ENCODE assay signal across 9 cellular contexts in the genomic region with DNA sequence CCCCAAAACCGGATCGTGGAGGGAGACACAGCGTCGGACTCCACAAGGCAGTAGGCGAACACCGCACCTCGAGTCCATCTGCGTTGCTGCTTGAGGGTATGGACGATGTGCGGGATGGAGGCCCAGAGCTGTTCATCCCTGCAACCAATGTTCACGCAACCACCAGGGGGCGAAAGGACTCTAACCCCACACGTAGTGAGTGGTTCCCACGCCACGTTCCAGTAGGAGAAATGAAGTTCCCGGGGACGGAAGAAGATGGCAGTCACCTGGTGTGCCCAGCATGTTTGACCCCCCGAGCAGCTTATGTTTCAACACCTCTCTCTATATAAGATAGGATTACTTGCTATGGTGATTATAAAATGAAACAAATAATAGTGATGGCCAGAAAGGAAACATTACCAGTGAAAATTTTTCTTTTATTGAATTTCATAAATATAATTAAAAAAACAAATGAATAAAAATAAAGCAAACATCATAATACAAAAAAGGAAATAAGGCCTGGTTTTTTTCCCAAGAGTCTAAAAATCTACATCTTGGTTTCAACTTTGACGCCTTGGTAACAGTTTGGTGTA.
DNase-seq lines count a peak whose midpoint lies in the region; ATAC-seq and TF ChIP-seq lines count a peak whose summit lies in the region.
"Had no signal": no experiment of that assay in that cellular context is flagged by ENCODE, and none has a peak within 500 bp of the region (broad histone marks: within the 10 kb centered on the region; RNA-seq: fewer than 3 reads in every experiment).

No MANE protein-coding gene starts in this region.

- 38 to 50% (median 39%) methylated on average over 19 of the region's 19 CpGs for whole genome bisulfite sequencing in heart left ventricle, 4 donors

- H3K36me3 Mint-ChIP-seq in Caco-2 (ENCODE audit: insufficient read depth, unreplicated experiment): peaks cover 5% of the 10 kb centered on the region
- H3K36me3 Mint-ChIP-seq in activated naive CD8-positive, alpha-beta T cell treated with anti-CD3 and anti-CD28 coated beads, Interleukin-2, amount 50 U/mL, for 24 hours (ENCODE audit: low read depth): no peaks in the 10 kb centered on the region

- intact Hi-C loops in Caco-2 (cut with micrococcal nuclease; ENCODE audit: unreplicated experiment) (loop anchor here (1.0 to 10.0 kb wide), 5 partner anchors 35 to 609 kb away; no protein-coding TSS in a partner anchor), heart left ventricle (cut with DNase I) (loop anchor here (1.0 to 10.0 kb wide), 13 partner anchors 359 to 611 kb away; partner anchors contain the start of gene AGAP1 (in 2 of the 10))

- H3K4me1 Mint-ChIP-seq in Caco-2 (ENCODE audit: low read depth, unreplicated experiment): peaks cover 3% of the 10 kb centered on the region
- H3K4me1 Mint-ChIP-seq in activated naive CD8-positive, alpha-beta T cell treated with anti-CD3 and anti-CD28 coated beads, Interleukin-2, amount 50 U/mL, for 24 hours: no peaks in the 10 kb centered on the region

- H3K27ac Mint-ChIP-seq in Caco-2 (ENCODE audit: unreplicated experiment): no peak overlapping the region
- no peak overlapping the region for H3K27ac Mint-ChIP-seq in activated naive CD8-positive, alpha-beta T cell treated with anti-CD3 and anti-CD28 coated beads, Interleukin-2, amount 50 U/mL, for 24 hours
- H3K27ac Mint-ChIP-seq: T-helper 1 cell treated with Interleukin-12 subunit alpha and Interleukin-12 subunit beta and Interleukin-4 antibody, amounts not matched to agents 30 μg/mL and 1 μg/mL, for 36 hours had no signal

- H3K9me3 Mint-ChIP-seq in Caco-2 (ENCODE audit: unreplicated experiment): no peaks in the 10 kb centered on the region
- H3K9me3 Mint-ChIP-seq in activated naive CD8-positive, alpha-beta T cell treated with anti-CD3 and anti-CD28 coated beads, Interleukin-2, amount 50 U/mL, for 24 hours: no peaks in the 10 kb centered on the region
- H3K9me3 Mint-ChIP-seq: T-helper 1 cell treated with Interleukin-12 subunit alpha and Interleukin-12 subunit beta and Interleukin-4 antibody, amounts not matched to agents 30 μg/mL and 1 μg/mL, for 36 hours had no signal

- H3K4me3 ChIP-seq in Caco-2 (ENCODE audit: low read depth, low read length) (no peak overlapping the region), Peyer's patch (no peak overlapping the region), heart left ventricle (no peak overlapping the region)

- ATAC-seq in activated naive CD8-positive, alpha-beta T cell treated with anti-CD3 and anti-CD28 coated beads, Interleukin-2, amount 50 U/mL, for 24 hours: no peak
- peak; percentile 73 to 96 (median 89) for ATAC-seq in heart left ventricle
- no peak for ATAC-seq in GM18907 (IDR thresholded peaks at IDR 0.05; ENCODE audit: unreplicated experiment)

- DNase-seq in Caco-2: peak; percentile 77 to 79
- DNase-seq in HS-5 (ENCODE audit: low read depth): peak; percentile 63
- peak; percentile 41 to 91 (median 82) for DNase-seq in Peyer's patch
- DNase-seq in activated naive CD8-positive, alpha-beta T cell treated with anti-CD3 and anti-CD28 coated beads, Interleukin-2, amount 50 U/mL, for 24 hours: peak; percentile 62
- DNase-seq in heart left ventricle: peak; percentile 71 to 87 (median 84)
- peak; percentile 64 for DNase-seq in retina
- DNase-seq in cortex of kidney (lab: John Stamatoyannopoulos, UW): no peak

- H3K27me3 Mint-ChIP-seq in Caco-2 (ENCODE audit: insufficient read depth, unreplicated experiment): no peaks in the 10 kb centered on the region
- peaks cover 31% of the 10 kb centered on the region for H3K27me3 Mint-ChIP-seq in activated naive CD8-positive, alpha-beta T cell treated with anti-CD3 and anti-CD28 coated beads, Interleukin-2, amount 50 U/mL, for 24 hours

- H3K9me3 ChIP-seq in Caco-2 (no peaks in the 10 kb centered on the region), Peyer's patch (no peaks in the 10 kb centered on the region), heart left ventricle (no peaks in the 10 kb centered on the region)

- POLR2A ChIA-PET in Caco-2 (lab: Charles Lee): no interaction called here

- no peaks in the 10 kb centered on the region for H3K27me3 ChIP-seq in Caco-2 (replicated peaks; ENCODE audit: control insufficient read depth, insufficient read depth, low read length)
- H3K27me3 ChIP-seq in Peyer's patch: no peaks in the 10 kb centered on the region
- no peaks in the 10 kb centered on the region for H3K27me3 ChIP-seq in heart left ventricle

- TF ChIP-seq CTCF in Caco-2 (IDR thresholded peaks at IDR 0.05; ENCODE audit: insufficient read depth in 1 of 2, low read depth in 1 of 2, low read length in 1 of 2, severe bottlenecking in 1 of 2, unreplicated experiment in 1 of 2) (peak; percentile 69 to 75), Peyer's patch (IDR thresholded peaks at IDR 0.05) (peak; percentile 14 to 81 (median 62)), heart left ventricle (IDR thresholded peaks at IDR 0.05) (peak; percentile 63 to 88 (median 74))

- no peak for TF ChIP-seq POLR2A in Peyer's patch (IDR thresholded peaks at IDR 0.05)
- TF ChIP-seq POLR2A in heart left ventricle (IDR thresholded peaks at IDR 0.05): no peak

- no peak overlapping the region for H3K4me3 Mint-ChIP-seq in Caco-2 (ENCODE audit: unreplicated experiment)
- H3K4me3 Mint-ChIP-seq in activated naive CD8-positive, alpha-beta T cell treated with anti-CD3 and anti-CD28 coated beads, Interleukin-2, amount 50 U/mL, for 24 hours: no peak overlapping the region
- H3K4me3 Mint-ChIP-seq: T-helper 1 cell treated with Interleukin-12 subunit alpha and Interleukin-12 subunit beta and Interleukin-4 antibody, amounts not matched to agents 30 μg/mL and 1 μg/mL, for 36 hours had no signal

- H3K4me1 ChIP-seq in Caco-2 (no peaks in the 10 kb centered on the region), Peyer's patch (no peaks in the 10 kb centered on the region), heart left ventricle (no peaks in the 10 kb centered on the region)

- CTCF ChIA-PET in Caco-2 (lab: Charles Lee): interaction anchor here (0.7 to 1.3 kb wide), 4 partner anchors 35 to 610 kb away, joined by 4 to 8 read pairs (median 4); no protein-coding TSS in a partner anchor

- H3K36me3 ChIP-seq in Caco-2 (ENCODE audit: control insufficient read depth, insufficient read depth, low read length): no peaks in the 10 kb centered on the region
- H3K36me3 ChIP-seq in Peyer's patch: no peaks in the 10 kb centered on the region
- no peaks in the 10 kb centered on the region for H3K36me3 ChIP-seq in heart left ventricle

- no TSS peak for BruUV-seq in Caco-2 (replicated peaks; lab: Mats Ljungman, UMichigan)

- H3K27ac ChIP-seq in Peyer's patch (no peak overlapping the region), heart left ventricle (no peak overlapping the region)

Comparison
In these comparisons a context has a peak if more than half of its experiments do, and no peak if none do; other contexts are left out.
1. ATAC-seq: peak in heart left ventricle (4 of 4); none in activated naive CD8-positive, alpha-beta T cell treated with anti-CD3 and anti-CD28 coated beads, Interleukin-2, amount 50 U/mL, for 24 hours (single experiment) and GM18907 (single experiment).
2. Peak in every context shown above with its lines, with median percentiles within 50 percentile points of each other: CTCF ChIP-seq.